In genomic region chr12:54071942-54072341, GRCh38 we compare ENCODE assay signal across 1 cellular context.
TF ChIP-seq lines count a peak whose summit lies in the region.

No MANE protein-coding gene starts in this region.

TF ChIP-seq in GM12878, 131 proteins besides CTCF, POLR2A, EP300 and RAD21:
- peak; percentile 8; the same call in 1 of the 2 replicates for TF ChIP-seq SPI1 (IDR thresholded peaks at IDR 0.05; ENCODE audit: borderline replicate concordance, insufficient read depth, low read depth, low read length)
- no peak for TF ChIP-seq NR2C1 (IDR thresholded peaks at IDR 0.05)
TF ChIP-seq in GM12878: peak in this region for 1.
